Comparison of ENCODE assay signal across 15 cellular contexts in genomic region chr1:22753396-22754083, GRCh38. TPM values are rescaled to one million over a fixed set of nuclear protein-coding genes. Genes with fewer than 3 reads are reported as not detected.
DNase-seq lines count a peak whose midpoint lies in the region; ATAC-seq and TF ChIP-seq lines count a peak whose summit lies in the region.
"Had no signal": no experiment of that assay in that cellular context is flagged by ENCODE, and none has a peak within 500 bp of the region (broad histone marks: within the 10 kb centered on the region; RNA-seq: fewer than 3 reads in every experiment).

No MANE protein-coding gene starts in this region.

- H3K27ac ChIP-seq in heart left ventricle: no peak overlapping the region
- H3K27ac ChIP-seq: SK-N-MC, VCaP had no signal

- ATAC-seq in heart left ventricle (peak in 3 of 4 donors; percentile 29 to 57 (median 39)), HG03139 (IDR thresholded peaks at IDR 0.05; ENCODE audit: unreplicated experiment) (no peak)
- ATAC-seq: left lobe of liver, natural killer cell had no signal

- no peaks in the 10 kb centered on the region for H3K36me3 ChIP-seq in heart left ventricle

- H3K4me1 ChIP-seq in heart left ventricle: peaks cover 0 to 18% (median 6%) of the 10 kb centered on the region in 12 donors

- no peak for TF ChIP-seq POLR2A in heart left ventricle (IDR thresholded peaks at IDR 0.05)

- no peaks in the 10 kb centered on the region for H3K9me3 ChIP-seq in heart left ventricle

- WGBS in heart left ventricle, 4 donors: 58 to 75% (median 65%) methylated on average over 12 to 16 of the region's 16 CpGs

- no peak for TF ChIP-seq CTCF in heart left ventricle (IDR thresholded peaks at IDR 0.05)

- no peaks in the 10 kb centered on the region for H3K27me3 ChIP-seq in heart left ventricle

- peak; percentile 64 for DNase-seq in GM04503 (ENCODE audit: low read depth)
- peak; percentile 24 for DNase-seq in amniotic stem cell (lab: John Stamatoyannopoulos, UW)
- DNase-seq in heart left ventricle: peak in 1 of 5 donors; percentile 51
- DNase-seq in smooth muscle cell of the brain vasculature (ENCODE audit: low read depth, low spot score): peak; percentile 72
- DNase-seq in effector CD4-positive, alpha-beta T cell: no peak
- DNase-seq in NCI-H226: no peak
- no peak for DNase-seq in SHP77 (lab: John Stamatoyannopoulos, UW)
- DNase-seq: activated T-cell treated with anti-CD3 and anti-CD28 coated beads for 4 hours, COR-L47, natural killer cell, NCI-H2081 had no signal

- H3K4me3 ChIP-seq in heart left ventricle: no peak overlapping the region
- H3K4me3 ChIP-seq: SK-N-MC had no signal

- intact Hi-C loops in heart left ventricle (cut with DNase I): no loop called here

RNA-seq across cellular contexts. Expression of gene EPHB2, which starts 42.9 kb away (rescaled TPM):
- 1 to 10 TPM in 3 of 9 donors, under 1 TPM in 6; 0.13 to 6.3 (median 0.70) TPM for total RNA-seq in heart left ventricle
- polyA plus RNA-seq in heart left ventricle: 1 to 10 TPM in 1 of 2 donors, under 1 TPM in 1; 0.11 to 2.0 TPM

Comparison
In these comparisons a context has a peak if more than half of its experiments do, and no peak if none do; other contexts are left out.
1. DNase-seq: peak in GM04503 (single experiment), amniotic stem cell (single experiment) and smooth muscle cell of the brain vasculature (single experiment); none in effector CD4-positive, alpha-beta T cell (single experiment), NCI-H226 (single experiment) and SHP77 (0 of 2).